ENCODE assay signal across 20 cellular contexts in the genomic region with DNA sequence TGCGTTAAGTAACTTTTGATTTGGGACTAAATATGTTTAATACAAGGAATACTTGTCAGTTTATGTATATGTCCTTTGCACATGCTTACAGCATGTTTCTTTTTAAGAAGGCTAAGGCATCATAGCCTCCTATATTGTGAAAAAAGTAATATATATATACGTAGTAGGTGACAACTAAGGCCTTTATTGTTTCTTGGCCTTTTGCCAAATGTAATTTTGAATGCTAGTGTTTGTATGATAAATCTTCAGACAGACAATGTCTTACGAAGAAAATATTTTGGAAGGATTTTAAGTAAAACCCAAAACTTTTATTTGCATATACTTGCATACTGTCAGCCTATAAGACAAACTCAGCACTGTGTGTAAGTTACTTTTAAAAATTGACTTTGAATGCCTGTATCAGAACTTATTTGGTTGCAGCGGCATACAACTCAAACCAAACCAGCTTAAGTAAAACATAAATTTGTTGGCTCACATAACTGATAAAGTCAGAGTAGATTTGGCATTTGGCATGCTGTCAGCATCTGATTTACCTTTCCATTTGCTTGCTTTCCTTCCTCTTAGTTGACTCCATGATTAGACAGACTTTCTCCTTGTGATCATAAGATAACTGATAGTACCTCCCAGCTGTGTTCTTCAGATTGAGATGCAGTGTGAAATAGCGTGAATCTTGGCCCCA. TPM values are rescaled to one million over a fixed set of nuclear protein-coding genes. Genes with fewer than 3 reads are reported as not detected.
DNase-seq lines count a peak whose midpoint lies in the region; ATAC-seq, FAIRE-seq and TF ChIP-seq lines count a peak whose summit lies in the region.
"Had no signal": no experiment of that assay in that cellular context is flagged by ENCODE, and none has a peak within 500 bp of the region (broad histone marks: within the 10 kb centered on the region; RNA-seq: fewer than 3 reads in every experiment).

No MANE protein-coding gene starts in this region.

- no peaks in the 10 kb centered on the region for H3K36me3 ChIP-seq in astrocyte (ENCODE audit: insufficient read depth, low read length)
- H3K36me3 ChIP-seq in WERI-Rb-1: no peaks in the 10 kb centered on the region
- H3K36me3 ChIP-seq: Peyer's patch had no signal

- H4K20me1 ChIP-seq in astrocyte (ENCODE audit: insufficient read depth, low read length): peaks cover 67% of the 10 kb centered on the region

- H3K4me3 Mint-ChIP-seq in astrocyte (ENCODE audit: unreplicated experiment): no peak overlapping the region
- H3K4me3 Mint-ChIP-seq: CD14-positive monocyte, GM23338, T-helper 17 cell had no signal

- H3K4me3 ChIP-seq in astrocyte (ENCODE audit: insufficient read depth, low read depth, low read length) (no peak overlapping the region), WERI-Rb-1 (ENCODE audit: low read depth, low read length) (no peak overlapping the region)
- H3K4me3 ChIP-seq: GM23338, Peyer's patch had no signal

- no peaks in the 10 kb centered on the region for H3K27me3 Mint-ChIP-seq in astrocyte (ENCODE audit: low read depth, unreplicated experiment)
- H3K27me3 Mint-ChIP-seq: T-helper 17 cell had no signal

- H3K79me2 ChIP-seq in astrocyte (ENCODE audit: insufficient read depth, low read length): peaks cover 99% of the 10 kb centered on the region

- no peak overlapping the region for H2AFZ ChIP-seq in astrocyte (ENCODE audit: low read depth, low read length)
- H2AFZ ChIP-seq: GM23338 had no signal

- TF ChIP-seq POLR2A in GM12892 (IDR thresholded peaks at IDR 0.05; ENCODE audit: low read depth, low read length): no peak

- no peak overlapping the region for H3K4me2 ChIP-seq in astrocyte (ENCODE audit: low read length)
- H3K4me2 ChIP-seq: GM23338, KMS-11 had no signal

- H3K4me1 ChIP-seq in astrocyte (ENCODE audit: insufficient read depth, low read length): no peaks in the 10 kb centered on the region

- no peaks in the 10 kb centered on the region for H3K27me3 ChIP-seq in astrocyte (ENCODE audit: insufficient read depth, low read length)
- no peaks in the 10 kb centered on the region for H3K27me3 ChIP-seq in WERI-Rb-1 (ENCODE audit: insufficient read depth, low read depth, severe bottlenecking)
- H3K27me3 ChIP-seq: Peyer's patch had no signal

- peak overlapping the region; percentile 43 for H3K27ac ChIP-seq in 22Rv1
- H3K27ac ChIP-seq in astrocyte (ENCODE audit: low read depth, low read length): no peak overlapping the region
- no peak overlapping the region for H3K27ac ChIP-seq in WERI-Rb-1
- H3K27ac ChIP-seq: KMS-11, Peyer's patch had no signal

- FAIRE-seq in GM12892 (lab: Jason Lieb, UNC) (peak; percentile 74), astrocyte (lab: Jason Lieb, UNC) (peak; percentile 47)

- no peak for DNase-seq in GM12892 (ENCODE audit: insufficient read length)
- peak; percentile 9 for DNase-seq in NCI-H2171 (lab: John Stamatoyannopoulos, UW)
- DNase-seq in astrocyte (ENCODE audit: low read depth): no peak
- no peak for DNase-seq in WERI-Rb-1
- no peak for DNase-seq in kidney glomerular epithelial cell (lab: John Stamatoyannopoulos, UW)
- DNase-seq: DMS79 treated with DMSO at 0.1 percent for 48 hours, NCI-H1105, NCI-H146, NCI-H2029, NCI-H510A treated with DMSO at 0.1 percent for 48 hours, NCI-H82, Peyer's patch, T-helper 17 cell had no signal

- no peaks in the 10 kb centered on the region for H3K9me3 Mint-ChIP-seq in astrocyte (ENCODE audit: unreplicated experiment)
- H3K9me3 Mint-ChIP-seq: GM23338 had no signal

- TF ChIP-seq CTCF in 22Rv1 (IDR thresholded peaks at IDR 0.05): no peak
- TF ChIP-seq CTCF in astrocyte (IDR thresholded peaks at IDR 0.05; ENCODE audit: insufficient read depth, low read depth, low read length): no peak
- no peak for TF ChIP-seq CTCF in WERI-Rb-1 (IDR thresholded peaks at IDR 0.05; ENCODE audit: low read depth, low read length)

- no peak overlapping the region for H3K27ac Mint-ChIP-seq in astrocyte (ENCODE audit: unreplicated experiment)
- H3K27ac Mint-ChIP-seq: CD14-positive monocyte, GM23338, T-helper 17 cell had no signal

- ATAC-seq in HG03354 (IDR thresholded peaks at IDR 0.05; ENCODE audit: poor library complexity, severe bottlenecking, unreplicated experiment) (no peak), GM19463 (IDR thresholded peaks at IDR 0.05; ENCODE audit: unreplicated experiment) (no peak)
- ATAC-seq: GM23338, HCT116, T-helper 17 cell had no signal

- no peak overlapping the region for H3K9ac ChIP-seq in astrocyte (ENCODE audit: low read length)
- H3K9ac ChIP-seq: KMS-11 had no signal

- H3K9me3 ChIP-seq in astrocyte (ENCODE audit: insufficient read depth, low read depth, low read length) (no peaks in the 10 kb centered on the region), WERI-Rb-1 (ENCODE audit: severe bottlenecking) (no peaks in the 10 kb centered on the region)
- H3K9me3 ChIP-seq: Peyer's patch had no signal

- H3K4me1 Mint-ChIP-seq in astrocyte (ENCODE audit: low read depth, unreplicated experiment): peaks cover 18% of the 10 kb centered on the region

- H3K36me3 Mint-ChIP-seq in astrocyte (ENCODE audit: low read depth, unreplicated experiment): peaks cover 5% of the 10 kb centered on the region

RNA-seq across cellular contexts. Expression of gene UBE2E3, which starts 24.4 kb away (rescaled TPM):
- 49.7 TPM for polyA plus RNA-seq in GM12892 (2012; ENCODE audit: missing spikeins)
- total RNA-seq in astrocyte: 129 and 140 TPM in 2 replicates
